25 cellular contexts compared by ENCODE assay signal in the genomic region with DNA sequence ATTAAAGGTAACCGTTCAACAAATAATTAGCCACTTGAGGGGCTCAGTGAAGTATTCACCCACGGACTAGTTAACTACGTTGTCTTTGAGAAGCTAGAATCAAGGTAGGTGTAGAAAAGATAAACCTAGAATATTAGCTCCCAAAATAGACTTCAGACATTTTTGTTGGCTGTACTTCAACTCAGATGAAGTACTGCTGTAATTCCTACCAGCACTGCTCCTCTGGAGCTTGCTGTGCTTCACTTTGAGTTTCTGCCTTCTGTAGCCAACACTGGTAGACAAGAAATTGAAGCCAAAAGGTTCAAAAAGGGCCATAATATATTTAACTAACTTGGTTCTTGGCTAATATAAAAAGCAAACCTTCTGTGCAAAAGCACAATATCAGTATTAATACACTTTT.
"Had no signal": no experiment of that assay in that cellular context is flagged by ENCODE, and none has a peak within 500 bp of the region (broad histone marks: within the 10 kb centered on the region; RNA-seq: fewer than 3 reads in every experiment).

No MANE protein-coding gene starts in this region.

- H3K27ac ChIP-seq: brain microvascular endothelial cell, cardiac muscle cell, SJSA1 had no signal

- H3K9me3 Mint-ChIP-seq: activated CD4-positive, alpha-beta memory T cell treated with anti-CD3 and anti-CD28 coated beads for 36 hours; activated naive CD4-positive, alpha-beta T cell treated with anti-CD3 and anti-CD28 coated beads for 36 hours; activated T-helper 17 cell treated with anti-CD3 and anti-CD28 coated beads, Interleukin-2, amount 50 U/mL, for 72 hours; WTC11 had no signal

- H3K36me3 ChIP-seq: brain microvascular endothelial cell, cardiac muscle cell, SJSA1 had no signal

- H3K27ac Mint-ChIP-seq: activated CD4-positive, alpha-beta memory T cell treated with anti-CD3 and anti-CD28 coated beads for 36 hours; activated naive CD4-positive, alpha-beta T cell treated with anti-CD3 and anti-CD28 coated beads for 36 hours; activated naive CD8-positive, alpha-beta T cell; activated T-helper 17 cell treated with anti-CD3 and anti-CD28 coated beads, Interleukin-2, amount 50 U/mL, for 72 hours; T-helper 17 cell had no signal

- H3K27me3 Mint-ChIP-seq: activated CD4-positive, alpha-beta memory T cell treated with anti-CD3 and anti-CD28 coated beads for 36 hours; activated naive CD8-positive, alpha-beta T cell; activated T-helper 17 cell treated with anti-CD3 and anti-CD28 coated beads, Interleukin-2, amount 50 U/mL, for 72 hours; T-helper 17 cell had no signal

- H3K4me3 ChIP-seq: cardiac muscle cell, SJSA1 had no signal

- DNase-seq: activated CD4-positive, alpha-beta memory T cell treated with anti-CD3 and anti-CD28 coated beads for 36 hours; activated CD4-positive, alpha-beta T cell treated with anti-CD3 and anti-CD28 coated beads for 48 hours; activated CD4-positive, CD25-positive, alpha-beta regulatory T cell treated with anti-CD3 and anti-CD28 coated beads, Interleukin-2, amount 50 U/mL, for 72 hours; activated gamma-delta T cell; activated T-cell treated with anti-CD3 and anti-CD28 coated beads for 4 hours; activated T-cell treated with anti-CD3 and anti-CD28 coated beads, Interleukin-2, amount 50 U/mL, for 48 hours; brain microvascular endothelial cell; cerebellar nuclear complex; KG1; NCI-H1048; NCI-H1930; NCI-H2107; NCI-H226; NCI-H510A; NCI-H82; NK-92 treated with Interleukin-12 subunit alpha and Interleukin-12 subunit beta, amount 100 ng/mL, for 24 hours; SHP77; T-helper 17 cell; T-helper 9 cell had no signal

- H3K36me3 Mint-ChIP-seq: activated CD4-positive, alpha-beta memory T cell treated with anti-CD3 and anti-CD28 coated beads for 36 hours; activated naive CD8-positive, alpha-beta T cell had no signal

- H3K27me3 ChIP-seq: brain microvascular endothelial cell, cardiac muscle cell, SJSA1 had no signal

- H3K4me1 ChIP-seq: SJSA1 had no signal

- ATAC-seq: activated T-helper 17 cell treated with anti-CD3 and anti-CD28 coated beads, Interleukin-2, amount 50 U/mL, for 72 hours had no signal

- H3K4me3 Mint-ChIP-seq: activated CD4-positive, alpha-beta memory T cell treated with anti-CD3 and anti-CD28 coated beads for 36 hours; activated naive CD4-positive, alpha-beta T cell treated with anti-CD3 and anti-CD28 coated beads for 36 hours; activated naive CD8-positive, alpha-beta T cell; activated T-helper 17 cell treated with anti-CD3 and anti-CD28 coated beads, Interleukin-2, amount 50 U/mL, for 72 hours; T-helper 17 cell; WTC11 had no signal

- H3K4me1 Mint-ChIP-seq: activated T-helper 17 cell treated with anti-CD3 and anti-CD28 coated beads, Interleukin-2, amount 50 U/mL, for 72 hours had no signal

- H3K9me3 ChIP-seq: SJSA1 had no signal
